In the genomic region with DNA sequence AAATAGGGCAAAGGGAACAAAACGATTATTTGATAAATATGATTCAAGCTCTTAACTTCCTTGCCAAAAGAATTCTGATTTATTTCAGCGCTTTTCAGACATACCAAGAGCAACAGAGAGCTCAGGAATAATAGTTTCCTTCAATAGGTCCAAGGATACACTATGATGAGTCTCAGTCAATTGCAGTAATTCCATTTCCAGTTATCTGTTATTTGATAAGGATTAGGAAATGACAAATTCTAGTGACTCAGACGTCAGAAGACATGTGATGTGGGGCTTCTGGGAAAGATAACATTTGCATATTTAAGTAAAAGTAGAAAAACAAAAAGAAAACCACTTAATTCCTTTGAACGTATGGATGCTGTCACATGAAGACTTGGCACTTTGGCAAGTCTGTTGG, we compare ENCODE assay signal across 28 cellular contexts.
"Had no signal": no experiment of that assay in that cellular context is flagged by ENCODE, and none has a peak within 500 bp of the region (broad histone marks: within the 10 kb centered on the region; RNA-seq: fewer than 3 reads in every experiment).

No MANE protein-coding gene starts in this region.

- H3K27ac ChIP-seq: body of pancreas, breast epithelium, epithelial cell of prostate, esophagus squamous epithelium, WERI-Rb-1 had no signal

- H3K27me3 ChIP-seq: body of pancreas, breast epithelium, esophagus squamous epithelium had no signal

- ATAC-seq: activated CD4-positive, CD25-positive, alpha-beta regulatory T cell treated with anti-CD3 and anti-CD28 coated beads, Interleukin-2, amount 50 U/mL, for 24 hours; activated CD8-positive, alpha-beta T cell treated with anti-CD3 and anti-CD28 coated beads for 36 hours; body of pancreas; effector memory CD8-positive, alpha-beta T cell; T-helper 17 cell had no signal

- H3K9me3 ChIP-seq: body of pancreas, breast epithelium, esophagus squamous epithelium had no signal

- FAIRE-seq: colon, frontal cortex had no signal

- H3K36me3 ChIP-seq: breast epithelium, esophagus squamous epithelium, WERI-Rb-1 had no signal

- DNase-seq: activated B cell treated with CpG ODN at 0.5 μM for 24 hours; activated CD4-positive, alpha-beta T cell treated with anti-CD3 and anti-CD28 coated beads for 48 hours; activated CD4-positive, alpha-beta T cell treated with anti-CD3 and anti-CD28 coated beads, Interleukin-2, amount 50 U/mL, for 1 hour; activated CD4-positive, alpha-beta T cell treated with anti-CD3 and anti-CD28 coated beads, Interleukin-2, amount 50 U/mL, for 48 hours; activated CD8-positive, alpha-beta memory T cell treated with anti-CD3 and anti-CD28 coated beads for 24 hours; activated CD8-positive, alpha-beta T cell treated with anti-CD3 and anti-CD28 coated beads for 36 hours; activated effector memory CD4-positive, alpha-beta T cell treated with anti-CD3 and anti-CD28 coated beads, Interleukin-2, amount 50 U/mL, for 16 hours; activated naive CD4-positive, alpha-beta T cell treated with anti-CD3 and anti-CD28 coated beads for 36 hours; activated naive CD8-positive, alpha-beta T cell treated with anti-CD3 and anti-CD28 coated beads, Interleukin-2, amount 10 ng/mL, durations not matched to agents 7 days and 5 days; activated T-cell treated with anti-CD3 and anti-CD28 coated beads, Interleukin-2, amount 50 U/mL, for 48 hours; anterior cingulate cortex; body of pancreas; cortex of kidney; dermis blood vessel endothelial cell; effector CD4-positive, alpha-beta T cell; effector memory CD8-positive, alpha-beta T cell; esophagus squamous epithelium; foreskin fibroblast; head of caudate nucleus; T-helper 1 cell; T-helper 17 cell; T1000; WERI-Rb-1 had no signal

- H3K4me3 ChIP-seq: body of pancreas, breast epithelium, esophagus squamous epithelium had no signal

- H3K4me1 ChIP-seq: body of pancreas, breast epithelium, esophagus squamous epithelium had no signal
